In genomic region chr12:12636641-12637040, GRCh38 we compare ENCODE assay signal across 14 cellular contexts. TPM values are rescaled to one million over a fixed set of nuclear protein-coding genes. Genes with fewer than 3 reads are reported as not detected.
DNase-seq lines count a peak whose midpoint lies in the region; ATAC-seq and TF ChIP-seq lines count a peak whose summit lies in the region.
"Had no signal": no experiment of that assay in that cellular context is flagged by ENCODE, and none has a peak within 500 bp of the region (broad histone marks: within the 10 kb centered on the region; RNA-seq: fewer than 3 reads in every experiment).

No MANE protein-coding gene starts in this region.

- peaks cover 25% of the 10 kb centered on the region for H3K36me3 Mint-ChIP-seq in natural killer cell treated with Interleukin-12 subunit alpha and Interleukin-12 subunit beta and Interleukin-15 and Interleukin-18, amount 100 ng/mL, for 72 hours
- peaks cover 29% of the 10 kb centered on the region for H3K36me3 Mint-ChIP-seq in natural killer cell
- H3K36me3 Mint-ChIP-seq in stimulated activated memory B cell treated with anti-CD40 and anti-IgM and Interleukin-4, amounts not matched to agents 10 μg/mL and 1 μg/mL and 100 μg/mL, for 72 hours = peaks cover 59% of the 10 kb centered on the region

- no peak overlapping the region for H3K27ac ChIP-seq in KMS-11

- TF ChIP-seq CTCF in natural killer cell (IDR thresholded peaks at IDR 0.05) (no peak), KMS-11 (conservative IDR thresholded peaks at IDR 0.05; ENCODE audit: low read depth, low read length) (no peak)

- ATAC-seq in natural killer cell treated with Interleukin-12 subunit alpha and Interleukin-12 subunit beta and Interleukin-15 and Interleukin-18, amount 100 ng/mL, for 72 hours = peak in 1 of 2 donors; percentile 71
- ATAC-seq in natural killer cell (no peak), GM21619 (IDR thresholded peaks at IDR 0.05; ENCODE audit: unreplicated experiment) (peak; percentile 77)
- ATAC-seq in stimulated activated memory B cell treated with anti-CD40 and anti-IgM and Interleukin-4, amounts not matched to agents 10 μg/mL and 1 μg/mL and 100 μg/mL, for 72 hours = peak; percentile 74

- no peak overlapping the region for H2AFZ ChIP-seq in KMS-11 (ENCODE audit: low read depth)

- peak overlapping the region; percentile 25; the same call in 1 of the 2 replicates for H3K4me2 ChIP-seq in KMS-11

- DNase-seq in natural killer cell treated with Interleukin-12 subunit alpha and Interleukin-12 subunit beta and Interleukin-15 and Interleukin-18, amount 100 ng/mL, for 72 hours (ENCODE audit: low spot score) = no peak
- DNase-seq in natural killer cell (no peak), AML-193 (lab: John Stamatoyannopoulos, UW) (no peak), DMS 273 (lab: John Stamatoyannopoulos, UW; ENCODE audit: unreplicated experiment) (no peak)
- DNase-seq in activated effector memory CD4-positive, alpha-beta T cell treated with anti-CD3 and anti-CD28 coated beads, Interleukin-2, amount 50 U/mL, for 16 hours = no peak
- DNase-seq: dermis blood vessel endothelial cell; H9; retina; stimulated activated CD4-positive, alpha-beta T cell treated with anti-CD3 and anti-CD28 coated beads, Interleukin-4, amount 100 ng/mL, for 1 hour had no signal

- no peaks in the 10 kb centered on the region for H4K20me1 ChIP-seq in KMS-11 (ENCODE audit: insufficient read depth)

- no peaks in the 10 kb centered on the region for H3K27me3 ChIP-seq in KMS-11 (ENCODE audit: insufficient read depth, low read depth)

- no peaks in the 10 kb centered on the region for H3K27me3 Mint-ChIP-seq in natural killer cell treated with Interleukin-12 subunit alpha and Interleukin-12 subunit beta and Interleukin-15 and Interleukin-18, amount 100 ng/mL, for 72 hours
- no peaks in the 10 kb centered on the region for H3K27me3 Mint-ChIP-seq in natural killer cell (ENCODE audit: low read depth in 2 of 2)
- H3K27me3 Mint-ChIP-seq in stimulated activated memory B cell treated with anti-CD40 and anti-IgM and Interleukin-4, amounts not matched to agents 10 μg/mL and 1 μg/mL and 100 μg/mL, for 72 hours = no peaks in the 10 kb centered on the region

- H3K4me1 ChIP-seq in KMS-11 (ENCODE audit: low read depth, poor library complexity, severe bottlenecking) = peaks cover 20% of the 10 kb centered on the region

- H3K9me3 Mint-ChIP-seq in natural killer cell treated with Interleukin-12 subunit alpha and Interleukin-12 subunit beta and Interleukin-15 and Interleukin-18, amount 100 ng/mL, for 72 hours = no peaks in the 10 kb centered on the region
- peaks cover 4 to 5% of the 10 kb centered on the region in 2 donors for H3K9me3 Mint-ChIP-seq in natural killer cell
- peaks cover 5% of the 10 kb centered on the region for H3K9me3 Mint-ChIP-seq in stimulated activated memory B cell treated with anti-CD40 and anti-IgM and Interleukin-4, amounts not matched to agents 10 μg/mL and 1 μg/mL and 100 μg/mL, for 72 hours

- no peak overlapping the region for H3K9ac ChIP-seq in KMS-11

- H3K79me2 ChIP-seq in KMS-11 (ENCODE audit: insufficient read depth, low read depth) = no peaks in the 10 kb centered on the region

- peaks cover 4 to 5% of the 10 kb centered on the region in 2 donors for H3K4me1 Mint-ChIP-seq in natural killer cell treated with Interleukin-12 subunit alpha and Interleukin-12 subunit beta and Interleukin-15 and Interleukin-18, amount 100 ng/mL, for 72 hours (ENCODE audit: low read depth in 2 of 2)
- H3K4me1 Mint-ChIP-seq in natural killer cell = no peaks in the 10 kb centered on the region
- H3K4me1 Mint-ChIP-seq in stimulated activated memory B cell treated with anti-CD40 and anti-IgM and Interleukin-4, amounts not matched to agents 10 μg/mL and 1 μg/mL and 100 μg/mL, for 72 hours = peaks cover 8% of the 10 kb centered on the region
- H3K4me1 Mint-ChIP-seq: H9 had no signal

- no peak overlapping the region for H3K4me3 Mint-ChIP-seq in natural killer cell treated with Interleukin-12 subunit alpha and Interleukin-12 subunit beta and Interleukin-15 and Interleukin-18, amount 100 ng/mL, for 72 hours
- no peak overlapping the region for H3K4me3 Mint-ChIP-seq in natural killer cell
- peak overlapping the region; percentile 1 for H3K4me3 Mint-ChIP-seq in stimulated activated memory B cell treated with anti-CD40 and anti-IgM and Interleukin-4, amounts not matched to agents 10 μg/mL and 1 μg/mL and 100 μg/mL, for 72 hours
- H3K4me3 Mint-ChIP-seq: H9; T-helper 1 cell treated with Interleukin-12 subunit alpha and Interleukin-12 subunit beta and Interleukin-4 antibody, amounts not matched to agents 30 μg/mL and 1 μg/mL, for 36 hours had no signal

- H3K4me3 ChIP-seq in KMS-11 (IDR thresholded peaks at IDR 0.05; ENCODE audit: insufficient read depth, low read depth, low read length) = no peak overlapping the region

- peak overlapping the region; percentile 26 for H3K27ac Mint-ChIP-seq in natural killer cell treated with Interleukin-12 subunit alpha and Interleukin-12 subunit beta and Interleukin-15 and Interleukin-18, amount 100 ng/mL, for 72 hours
- no peak overlapping the region for H3K27ac Mint-ChIP-seq in natural killer cell
- H3K27ac Mint-ChIP-seq in stimulated activated memory B cell treated with anti-CD40 and anti-IgM and Interleukin-4, amounts not matched to agents 10 μg/mL and 1 μg/mL and 100 μg/mL, for 72 hours = peak overlapping the region; percentile 73
- H3K27ac Mint-ChIP-seq: H9; T-helper 1 cell treated with Interleukin-12 subunit alpha and Interleukin-12 subunit beta and Interleukin-4 antibody, amounts not matched to agents 30 μg/mL and 1 μg/mL, for 36 hours had no signal

- no peaks in the 10 kb centered on the region for H3K36me3 ChIP-seq in KMS-11 (ENCODE audit: insufficient read depth)

- intact Hi-C loops in natural killer cell (cut with micrococcal nuclease) = no loop called here

RNA-seq across cellular contexts. Expression of gene CREBL2, which starts 25.0 kb away (rescaled TPM):
- total RNA-seq in natural killer cell treated with Interleukin-12 subunit alpha and Interleukin-12 subunit beta and Interleukin-15 and Interleukin-18, amount 100 ng/mL, for 72 hours = 10 to 100 TPM; 15.5 to 15.9 TPM
- 10 to 100 TPM in 2 of 3 donors, 1 to 10 TPM in 1; 9.0 to 13.1 (median 10.7) TPM for total RNA-seq in natural killer cell

RNA-seq across cellular contexts. Expression of gene GPR19, which starts 59.3 kb away (rescaled TPM):
- total RNA-seq in natural killer cell treated with Interleukin-12 subunit alpha and Interleukin-12 subunit beta and Interleukin-15 and Interleukin-18, amount 100 ng/mL, for 72 hours = 1 to 10 TPM; 6.4 to 9.9 TPM
- 1 to 10 TPM in 2 of 3 donors, under 1 TPM in 1; 0.45 to 2.6 (median 2.2) TPM for total RNA-seq in natural killer cell
- total RNA-seq: myocyte had no signal

Comparison
In these comparisons a context has a peak if more than half of its experiments do, and no peak if none do; other contexts are left out.
1. H3K27ac Mint-ChIP-seq: peak in natural killer cell treated with Interleukin-12 subunit alpha and Interleukin-12 subunit beta and Interleukin-15 and Interleukin-18, amount 100 ng/mL, for 72 hours (2 of 2) and stimulated activated memory B cell treated with anti-CD40 and anti-IgM and Interleukin-4, amounts not matched to agents 10 μg/mL and 1 μg/mL and 100 μg/mL, for 72 hours (single experiment); none in natural killer cell (0 of 2).
2. ATAC-seq: peak in GM21619 (single experiment) and stimulated activated memory B cell treated with anti-CD40 and anti-IgM and Interleukin-4, amounts not matched to agents 10 μg/mL and 1 μg/mL and 100 μg/mL, for 72 hours (single experiment); none in natural killer cell (0 of 3).